Comparison of ENCODE assay signal across 16 cellular contexts in the genomic region with DNA sequence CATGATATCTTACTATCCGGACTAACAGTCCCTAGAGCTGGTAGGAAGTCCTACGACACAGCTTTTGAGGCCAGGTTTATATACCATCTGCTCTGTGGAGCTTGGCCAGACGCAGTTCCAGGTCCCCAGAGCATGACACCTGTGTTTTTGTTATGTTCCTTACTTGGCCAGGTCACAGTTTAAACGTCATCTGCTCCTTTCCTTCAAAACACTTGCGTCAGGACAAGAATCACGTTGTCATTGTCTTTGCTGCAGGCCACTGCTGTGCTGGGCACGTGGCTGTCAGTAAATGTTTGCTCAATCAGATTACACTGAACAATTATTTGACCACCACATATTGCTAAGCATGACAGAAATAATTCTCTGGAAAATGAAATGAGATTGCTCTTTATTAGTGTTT. TPM values are rescaled to one million over a fixed set of nuclear protein-coding genes. Genes with fewer than 3 reads are reported as not detected.
DNase-seq lines count a peak whose midpoint lies in the region; ATAC-seq and TF ChIP-seq lines count a peak whose summit lies in the region.
"Had no signal": no experiment of that assay in that cellular context is flagged by ENCODE, and none has a peak within 500 bp of the region (broad histone marks: within the 10 kb centered on the region; RNA-seq: fewer than 3 reads in every experiment).

No MANE protein-coding gene starts in this region.

- TF ChIP-seq CTCF in hepatocyte (IDR thresholded peaks at IDR 0.05; ENCODE audit: poor library complexity) = no peak

- H3K9me3 ChIP-seq in KOPT-K1 (ENCODE audit: insufficient read depth, low read length, poor library complexity, severe bottlenecking) = no peaks in the 10 kb centered on the region
- no peaks in the 10 kb centered on the region for H3K9me3 ChIP-seq in hepatocyte (ENCODE audit: low read depth)

- no peak overlapping the region for H3K4me3 ChIP-seq in hepatocyte

- H3K36me3 ChIP-seq in KOPT-K1 (ENCODE audit: insufficient read depth, low read length) = peaks cover 12% of the 10 kb centered on the region
- H3K36me3 ChIP-seq in hepatocyte (replicated peaks; ENCODE audit: insufficient read depth, low read depth) = no peaks in the 10 kb centered on the region

- intact Hi-C loops in sciatic nerve (cut with DNase I) = no loop called here

- peak; percentile 22 for DNase-seq in COLO668 (lab: John Stamatoyannopoulos, UW; ENCODE audit: unreplicated experiment)
- peak; percentile 86 for DNase-seq in NCI-H748 (lab: John Stamatoyannopoulos, UW; ENCODE audit: unreplicated experiment)
- DNase-seq in hepatocyte (ENCODE audit: low spot score) = peak; percentile 15
- no peak for DNase-seq in NCI-H1048 (lab: John Stamatoyannopoulos, UW)
- no peak for DNase-seq in sciatic nerve (ENCODE audit: low spot score)
- DNase-seq: activated CD4-positive, alpha-beta T cell treated with anti-CD3 and anti-CD28 coated beads, Interleukin-2, amount 50 U/mL, for 1 hour; islet precursor cell; midbrain; naive thymus-derived CD8-positive, alpha-beta T cell; NCI-H2029 treated with DMSO at 0.1 percent for 48 hours; NCI-H82; stimulated activated CD4-positive, alpha-beta T cell treated with anti-CD3 and anti-CD28 coated beads, Interleukin-4, amount 100 ng/mL, for 1 hour; stimulated activated naive B cell treated with anti-CD40 and anti-IgM and Interleukin-4, amounts not matched to agents 10 μg/mL and 1 μg/mL and 100 μg/mL, for 72 hours had no signal

- peak overlapping the region; percentile 82 for H3K27ac ChIP-seq in KOPT-K1 (ENCODE audit: low read depth, low read length, poor library complexity, severe bottlenecking)
- no peak overlapping the region for H3K27ac ChIP-seq in hepatocyte

- peaks cover 14% of the 10 kb centered on the region for H3K4me1 ChIP-seq in hepatocyte (ENCODE audit: insufficient read depth)

- H4K20me1 ChIP-seq in hepatocyte (ENCODE audit: insufficient read depth, poor library complexity, severe bottlenecking) = no peaks in the 10 kb centered on the region

- H2AFZ ChIP-seq in hepatocyte = no peak overlapping the region

- H3K79me2 ChIP-seq in hepatocyte = no peaks in the 10 kb centered on the region

- no peak overlapping the region for H3K4me2 ChIP-seq in hepatocyte

- no peaks in the 10 kb centered on the region for H3K9me2 ChIP-seq in hepatocyte (replicated peaks; ENCODE audit: insufficient read depth)

- ATAC-seq in HG03196 (IDR thresholded peaks at IDR 0.05; ENCODE audit: unreplicated experiment) = no peak
- ATAC-seq in sciatic nerve = no peak
- ATAC-seq: naive thymus-derived CD8-positive, alpha-beta T cell; stimulated activated naive B cell treated with anti-CD40 and anti-IgM and Interleukin-4, amounts not matched to agents 10 μg/mL and 1 μg/mL and 100 μg/mL, for 72 hours had no signal

- no peaks in the 10 kb centered on the region for H3K27me3 ChIP-seq in hepatocyte

- 66% methylated on average over 7 of the region's 7 CpGs for WGBS in hepatocyte (ENCODE audit: low lambda C conversion rate, missing lambda C conversion rate)

RNA-seq across cellular contexts. Expression of gene SLC18A2, which starts 23.9 kb away (rescaled TPM):
- 0.76 and 1.3 TPM in 2 replicates for total RNA-seq in hepatocyte
- polyA plus RNA-seq in hepatocyte = 0.84 and 1.6 TPM in 2 replicates
- total RNA-seq in sciatic nerve = 1.2 TPM
- total RNA-seq: naive thymus-derived CD8-positive, alpha-beta T cell; OCI-LY7 had no signal

Comparison
In these comparisons a context has a peak if more than half of its experiments do, and no peak if none do; other contexts are left out.
1. DNase-seq: peak in COLO668 (single experiment), NCI-H748 (single experiment) and hepatocyte (single experiment); none in NCI-H1048 (single experiment) and sciatic nerve (single experiment).